1 cellular context compared by ENCODE assay signal in genomic region chr6:41937881-41938574, GRCh38.
TF ChIP-seq lines count a peak whose summit lies in the region.

No MANE protein-coding gene starts in this region.

TF ChIP-seq in K562, 482 proteins besides CTCF, POLR2A, EP300 and RAD21 (continued from another document and continues in another):
- no peak for TF ChIP-seq NR4A1 (CRISPR knock-in tag; IDR thresholded peaks at IDR 0.05)
- no peak for TF ChIP-seq NR4A1 (tag; IDR thresholded peaks at IDR 0.05)
- no peak for TF ChIP-seq ZNF740 (CRISPR knock-in tag; IDR thresholded peaks at IDR 0.05)
- TF ChIP-seq ZNF740 (tag; IDR thresholded peaks at IDR 0.05), result no peak
- no peak for TF ChIP-seq HMG20A (CRISPR knock-in tag; conservative IDR thresholded peaks at IDR 0.05)
- no peak for TF ChIP-seq ZNF165 (CRISPR knock-in tag; IDR thresholded peaks at IDR 0.05; ENCODE audit: borderline replicate concordance)
- TF ChIP-seq ZNF785 (CRISPR knock-in tag; IDR thresholded peaks at IDR 0.05), result no peak
- no peak for TF ChIP-seq ERF (CRISPR knock-in tag; IDR thresholded peaks at IDR 0.05)
- TF ChIP-seq ZNF263 (CRISPR knock-in tag; IDR thresholded peaks at IDR 0.05; ENCODE audit: borderline replicate concordance), result no peak
- no peak for TF ChIP-seq CREBBP (IDR thresholded peaks at IDR 0.05; ENCODE audit: low read depth, low read length)
- TF ChIP-seq ZNF280A (IDR thresholded peaks at IDR 0.05; ENCODE audit: low read depth, partially characterized antibody), result no peak
- TF ChIP-seq SP1 (CRISPR knock-in tag; IDR thresholded peaks at IDR 0.05), result no peak
- TF ChIP-seq, protein P1, sequence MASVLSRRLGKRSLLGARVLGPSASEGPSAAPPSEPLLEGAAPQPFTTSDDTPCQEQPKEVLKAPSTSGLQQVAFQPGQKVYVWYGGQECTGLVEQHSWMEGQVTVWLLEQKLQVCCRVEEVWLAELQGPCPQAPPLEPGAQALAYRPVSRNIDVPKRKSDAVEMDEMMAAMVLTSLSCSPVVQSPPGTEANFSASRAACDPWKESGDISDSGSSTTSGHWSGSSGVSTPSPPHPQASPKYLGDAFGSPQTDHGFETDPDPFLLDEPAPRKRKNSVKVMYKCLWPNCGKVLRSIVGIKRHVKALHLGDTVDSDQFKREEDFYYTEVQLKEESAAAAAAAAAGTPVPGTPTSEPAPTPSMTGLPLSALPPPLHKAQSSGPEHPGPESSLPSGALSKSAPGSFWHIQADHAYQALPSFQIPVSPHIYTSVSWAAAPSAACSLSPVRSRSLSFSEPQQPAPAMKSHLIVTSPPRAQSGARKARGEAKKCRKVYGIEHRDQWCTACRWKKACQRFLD (CRISPR knock-in tag; IDR thresholded peaks at IDR 0.05), result peak; percentile 74
- no peak for TF ChIP-seq SAP30 (IDR thresholded peaks at IDR 0.05; ENCODE audit: borderline replicate concordance, insufficient read depth, low read depth, low read length, poor library complexity, severe bottlenecking)
- TF ChIP-seq, protein P2, sequence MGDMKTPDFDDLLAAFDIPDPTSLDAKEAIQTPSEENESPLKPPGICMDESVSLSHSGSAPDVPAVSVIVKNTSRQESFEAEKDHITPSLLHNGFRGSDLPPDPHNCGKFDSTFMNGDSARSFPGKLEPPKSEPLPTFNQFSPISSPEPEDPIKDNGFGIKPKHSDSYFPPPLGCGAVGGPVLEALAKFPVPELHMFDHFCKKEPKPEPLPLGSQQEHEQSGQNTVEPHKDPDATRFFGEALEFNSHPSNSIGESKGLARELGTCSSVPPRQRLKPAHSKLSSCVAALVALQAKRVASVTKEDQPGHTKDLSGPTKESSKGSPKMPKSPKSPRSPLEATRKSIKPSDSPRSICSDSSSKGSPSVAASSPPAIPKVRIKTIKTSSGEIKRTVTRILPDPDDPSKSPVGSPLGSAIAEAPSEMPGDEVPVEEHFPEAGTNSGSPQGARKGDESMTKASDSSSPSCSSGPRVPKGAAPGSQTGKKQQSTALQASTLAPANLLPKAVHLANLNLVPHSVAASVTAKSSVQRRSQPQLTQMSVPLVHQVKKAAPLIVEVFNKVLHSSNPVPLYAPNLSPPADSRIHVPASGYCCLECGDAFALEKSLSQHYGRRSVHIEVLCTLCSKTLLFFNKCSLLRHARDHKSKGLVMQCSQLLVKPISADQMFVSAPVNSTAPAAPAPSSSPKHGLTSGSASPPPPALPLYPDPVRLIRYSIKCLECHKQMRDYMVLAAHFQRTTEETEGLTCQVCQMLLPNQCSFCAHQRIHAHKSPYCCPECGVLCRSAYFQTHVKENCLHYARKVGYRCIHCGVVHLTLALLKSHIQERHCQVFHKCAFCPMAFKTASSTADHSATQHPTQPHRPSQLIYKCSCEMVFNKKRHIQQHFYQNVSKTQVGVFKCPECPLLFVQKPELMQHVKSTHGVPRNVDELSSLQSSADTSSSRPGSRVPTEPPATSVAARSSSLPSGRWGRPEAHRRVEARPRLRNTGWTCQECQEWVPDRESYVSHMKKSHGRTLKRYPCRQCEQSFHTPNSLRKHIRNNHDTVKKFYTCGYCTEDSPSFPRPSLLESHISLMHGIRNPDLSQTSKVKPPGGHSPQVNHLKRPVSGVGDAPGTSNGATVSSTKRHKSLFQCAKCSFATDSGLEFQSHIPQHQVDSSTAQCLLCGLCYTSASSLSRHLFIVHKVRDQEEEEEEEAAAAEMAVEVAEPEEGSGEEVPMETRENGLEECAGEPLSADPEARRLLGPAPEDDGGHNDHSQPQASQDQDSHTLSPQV (IDR thresholded peaks at IDR 0.05), result peak; percentile 59
- no peak for TF ChIP-seq ZNF12 (CRISPR knock-in tag; IDR thresholded peaks at IDR 0.05)
- TF ChIP-seq ZNF696 (CRISPR knock-in tag; conservative IDR thresholded peaks at IDR 0.05), result no peak
- no peak for TF ChIP-seq TAL1 (IDR thresholded peaks at IDR 0.05)
- TF ChIP-seq NR2F6 (CRISPR knock-in tag; IDR thresholded peaks at IDR 0.05), result no peak
- TF ChIP-seq POLR2AphosphoS2 (IDR thresholded peaks at IDR 0.05; ENCODE audit: low read length), result no peak
- peak; percentile 43; the same call in 1 of the 2 replicates for TF ChIP-seq CBFA2T3 (IDR thresholded peaks at IDR 0.05)
- no peak for TF ChIP-seq ZNF584 (CRISPR knock-in tag; IDR thresholded peaks at IDR 0.05; ENCODE audit: low read depth)
- TF ChIP-seq NONO (IDR thresholded peaks at IDR 0.05; ENCODE audit: low read depth in 2 of 2, low read length in 1 of 2), result no peak
- TF ChIP-seq ZNF175 (CRISPR knock-in tag; IDR thresholded peaks at IDR 0.05; ENCODE audit: low read depth), result no peak
- TF ChIP-seq NCOR1 (IDR thresholded peaks at IDR 0.05), result no peak
- TF ChIP-seq CEBPG (CRISPR knock-in tag; IDR thresholded peaks at IDR 0.05), result peak; percentile 53; the same call in 1 of the 2 replicates
- TF ChIP-seq CEBPG (tag; conservative IDR thresholded peaks at IDR 0.05 in 1 of 2, IDR thresholded peaks at IDR 0.05 in 1 of 2), result peak; percentile 37 to 82; a peak in 3 of 4 replicates
- TF ChIP-seq SMARCE1 (IDR thresholded peaks at IDR 0.05), result no peak
- TF ChIP-seq, protein P3, sequence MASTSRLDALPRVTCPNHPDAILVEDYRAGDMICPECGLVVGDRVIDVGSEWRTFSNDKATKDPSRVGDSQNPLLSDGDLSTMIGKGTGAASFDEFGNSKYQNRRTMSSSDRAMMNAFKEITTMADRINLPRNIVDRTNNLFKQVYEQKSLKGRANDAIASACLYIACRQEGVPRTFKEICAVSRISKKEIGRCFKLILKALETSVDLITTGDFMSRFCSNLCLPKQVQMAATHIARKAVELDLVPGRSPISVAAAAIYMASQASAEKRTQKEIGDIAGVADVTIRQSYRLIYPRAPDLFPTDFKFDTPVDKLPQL (IDR thresholded peaks at IDR 0.05; ENCODE audit: extremely low read depth, insufficient read length), result no peak
- TF ChIP-seq NFIC (IDR thresholded peaks at IDR 0.05), result peak; percentile 97
- TF ChIP-seq RBM15 (IDR thresholded peaks at IDR 0.05; ENCODE audit: insufficient read depth, low read length), result no peak
- TF ChIP-seq ZNF695 (CRISPR knock-in tag; IDR thresholded peaks at IDR 0.05), result no peak
- TF ChIP-seq, protein P4, sequence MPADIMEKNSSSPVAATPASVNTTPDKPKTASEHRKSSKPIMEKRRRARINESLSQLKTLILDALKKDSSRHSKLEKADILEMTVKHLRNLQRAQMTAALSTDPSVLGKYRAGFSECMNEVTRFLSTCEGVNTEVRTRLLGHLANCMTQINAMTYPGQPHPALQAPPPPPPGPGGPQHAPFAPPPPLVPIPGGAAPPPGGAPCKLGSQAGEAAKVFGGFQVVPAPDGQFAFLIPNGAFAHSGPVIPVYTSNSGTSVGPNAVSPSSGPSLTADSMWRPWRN (IDR thresholded peaks at IDR 0.05; ENCODE audit: low read depth), result no peak
- TF ChIP-seq ZBTB34 (CRISPR knock-in tag; IDR thresholded peaks at IDR 0.05), result no peak
- TF ChIP-seq MTA1 (IDR thresholded peaks at IDR 0.05; ENCODE audit: borderline replicate concordance), result no peak
- no peak for TF ChIP-seq HIVEP1 (CRISPR knock-in tag; IDR thresholded peaks at IDR 0.05)
- TF ChIP-seq ZNF512 (tag; IDR thresholded peaks at IDR 0.05), result no peak
- no peak for TF ChIP-seq ZNF518B (CRISPR knock-in tag; IDR thresholded peaks at IDR 0.05)
- TF ChIP-seq CEBPZ (IDR thresholded peaks at IDR 0.05; ENCODE audit: borderline replicate concordance, low read depth, low read length), result no peak
- no peak for TF ChIP-seq DEAF1 (CRISPR knock-in tag; IDR thresholded peaks at IDR 0.05)
- TF ChIP-seq ELF2 (CRISPR knock-in tag; IDR thresholded peaks at IDR 0.05), result 0 out of 2 replicates have a peak, but pooled peaks have one; percentile 33
- TF ChIP-seq FOXK1 (CRISPR knock-in tag; IDR thresholded peaks at IDR 0.05; ENCODE audit: borderline replicate concordance), result no peak
